ENCODE assay signal across 3 cellular contexts in genomic region chr2:3662239-3662638, GRCh38.
TF ChIP-seq lines count a peak whose summit lies in the region.

No MANE protein-coding gene starts in this region.

TF ChIP-seq in SK-N-SH, 30 proteins besides CTCF, POLR2A, EP300 and RAD21 (continued from another document):
- no peak for TF ChIP-seq MXI1 (IDR thresholded peaks at IDR 0.05; ENCODE audit: low read depth, low read length)
- TF ChIP-seq GABPA (IDR thresholded peaks at IDR 0.05; ENCODE audit: low read depth), result no peak
- TF ChIP-seq POLR2AphosphoS5 (IDR thresholded peaks at IDR 0.05; ENCODE audit: low read depth, low read length), result no peak
- no peak for TF ChIP-seq CHD2 (IDR thresholded peaks at IDR 0.05; ENCODE audit: low read length, partially characterized antibody)
- TF ChIP-seq USF1 (IDR thresholded peaks at IDR 0.05; ENCODE audit: borderline replicate concordance, low read depth), result no peak
- no peak for TF ChIP-seq MEF2A (IDR thresholded peaks at IDR 0.05; ENCODE audit: borderline replicate concordance, low read depth)
- no peak for TF ChIP-seq PBX3 (IDR thresholded peaks at IDR 0.05)
- TF ChIP-seq SIN3A (IDR thresholded peaks at IDR 0.05; ENCODE audit: borderline replicate concordance, low read depth, low read length), result no peak
- no peak for TF ChIP-seq SMC3 (IDR thresholded peaks at IDR 0.05; ENCODE audit: low read depth, low read length)
- no peak for TF ChIP-seq FOSL2 (IDR thresholded peaks at IDR 0.05; ENCODE audit: borderline replicate concordance, low read depth)
- TF ChIP-seq, protein P1, sequence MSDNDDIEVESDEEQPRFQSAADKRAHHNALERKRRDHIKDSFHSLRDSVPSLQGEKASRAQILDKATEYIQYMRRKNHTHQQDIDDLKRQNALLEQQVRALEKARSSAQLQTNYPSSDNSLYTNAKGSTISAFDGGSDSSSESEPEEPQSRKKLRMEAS (IDR thresholded peaks at IDR 0.05; ENCODE audit: low read depth), result no peak
- TF ChIP-seq NRF1 (IDR thresholded peaks at IDR 0.05; ENCODE audit: low read depth, low read length), result no peak
- TF ChIP-seq IRF3 (IDR thresholded peaks at IDR 0.05; ENCODE audit: low read depth, low read length), result no peak
- TF ChIP-seq GATA2 (CRISPR knock-in tag; IDR thresholded peaks at IDR 0.05), result no peak

TF ChIP-seq in SK-N-SH treated with all-trans-retinoic acid at 6 μM for 48 hours, 23 proteins besides CTCF, POLR2A, EP300 and RAD21 (continued from another document):
- TF ChIP-seq TCF4 (CRISPR knock-in tag; IDR thresholded peaks at IDR 0.05; ENCODE audit: borderline replicate concordance) (no peak), CSDC2 (CRISPR knock-in tag; IDR thresholded peaks at IDR 0.05) (no peak), RARB (CRISPR knock-in tag; IDR thresholded peaks at IDR 0.05) (no peak), ZNF70 (CRISPR knock-in tag; IDR thresholded peaks at IDR 0.05) (no peak), BACH2 (CRISPR knock-in tag; IDR thresholded peaks at IDR 0.05; ENCODE audit: borderline replicate concordance) (no peak), TSHZ2 (CRISPR knock-in tag; IDR thresholded peaks at IDR 0.05) (no peak), GLIS3 (CRISPR knock-in tag; IDR thresholded peaks at IDR 0.05) (no peak)

TF ChIP-seq in K562, 482 proteins besides CTCF, POLR2A, EP300 and RAD21:
- TF ChIP-seq ZNF609 (CRISPR knock-in tag; IDR thresholded peaks at IDR 0.05; ENCODE audit: borderline replicate concordance) (no peak), SAFB2 (IDR thresholded peaks at IDR 0.05; ENCODE audit: borderline replicate concordance, low read depth, low read length, severe bottlenecking) (no peak)
